In the genomic region with DNA sequence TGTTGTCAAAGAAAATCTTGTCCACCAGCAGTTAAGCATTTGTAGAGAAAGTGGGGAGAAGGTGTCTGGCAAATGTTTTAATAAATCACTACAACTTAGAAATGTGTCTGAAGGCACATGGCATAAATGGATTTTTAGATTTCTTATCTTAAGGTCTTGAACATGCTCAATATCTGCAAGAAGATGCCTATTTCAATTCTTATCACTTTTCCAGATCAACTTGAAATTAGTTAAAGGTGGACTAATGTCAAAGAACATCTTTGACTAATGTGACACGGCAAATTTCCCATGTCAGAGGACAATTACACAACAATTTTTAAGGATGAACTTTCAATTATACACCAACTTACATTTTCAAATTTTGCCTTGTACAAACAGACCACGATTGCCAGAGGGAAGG, we compare ENCODE assay signal across 25 cellular contexts.
A peak's percentile ranks its signal among the peaks of the same experiment; 100 is the strongest.
DNase-seq lines count a peak whose midpoint lies in the region; FAIRE-seq and TF ChIP-seq lines count a peak whose summit lies in the region.
"Had no signal": no experiment of that assay in that cellular context is flagged by ENCODE, and none has a peak within 500 bp of the region (broad histone marks: within the 10 kb centered on the region; RNA-seq: fewer than 3 reads in every experiment).

No MANE protein-coding gene starts in this region.

- CTCF ChIA-PET in SK-N-SH (lab: Yijun Ruan, JAX), result interaction anchor here (1.2 kb wide), 1 partner anchor 13 kb away, joined by 3 read pairs; no protein-coding TSS in a partner anchor

- 46% methylated on average over 2 of the region's 2 CpGs for WGBS in SK-N-SH (ENCODE audit: low lambda C conversion rate)

- peaks cover 0 to 16% of the 10 kb centered on the region in 2 experiments; a peak in 2 of 4 replicates for H3K4me1 ChIP-seq in SK-N-SH (ENCODE audit: control insufficient read depth in 1 of 2, insufficient read depth in 2 of 2, low read depth in 1 of 2, low read length in 1 of 2)
- no peaks in the 10 kb centered on the region for H3K4me1 ChIP-seq in astrocyte (ENCODE audit: insufficient read depth, low read length)
- peaks cover 2 to 38% (median 30%) of the 10 kb centered on the region in 5 donors for H3K4me1 ChIP-seq in subcutaneous abdominal adipose tissue (ENCODE audit: control insufficient read depth in 5 of 5, insufficient read depth in 5 of 5, low read length in 5 of 5)
- H3K4me1 ChIP-seq: BLaER1 had no signal

- no peaks in the 10 kb centered on the region for H3K27me3 Mint-ChIP-seq in astrocyte (ENCODE audit: low read depth, unreplicated experiment)
- H3K27me3 Mint-ChIP-seq: CD4-positive, alpha-beta memory T cell; CD4-positive, CD25-positive, alpha-beta regulatory T cell; CD8-positive, alpha-beta memory T cell had no signal

- no peaks in the 10 kb centered on the region for H3K36me3 Mint-ChIP-seq in astrocyte (ENCODE audit: low read depth, unreplicated experiment)
- H3K36me3 Mint-ChIP-seq: CD14-positive monocyte; CD4-positive, alpha-beta memory T cell; CD4-positive, CD25-positive, alpha-beta regulatory T cell; CD8-positive, alpha-beta memory T cell had no signal

- H3K9me3 Mint-ChIP-seq in astrocyte (ENCODE audit: unreplicated experiment), result no peaks in the 10 kb centered on the region

- H3K79me2 ChIP-seq in SK-N-SH (ENCODE audit: insufficient read depth) (no peaks in the 10 kb centered on the region), astrocyte (ENCODE audit: insufficient read depth, low read length) (no peaks in the 10 kb centered on the region)

- no peaks in the 10 kb centered on the region for H3K9me2 ChIP-seq in SK-N-SH

- TF ChIP-seq CTCF in SK-N-SH (IDR thresholded peaks at IDR 0.05) (no peak), astrocyte (IDR thresholded peaks at IDR 0.05; ENCODE audit: insufficient read depth, low read depth, low read length) (no peak)

- H3K4me2 ChIP-seq in SK-N-SH, result no peak overlapping the region
- H3K4me2 ChIP-seq in astrocyte (ENCODE audit: low read length), result no peak overlapping the region
- H3K4me2 ChIP-seq: BLaER1 had no signal

- H3K36me3 ChIP-seq in SK-N-SH (replicated peaks in 1 of 2; ENCODE audit: control insufficient read depth in 1 of 2, insufficient read depth in 2 of 2, low read length in 1 of 2) (no peaks in the 10 kb centered on the region), astrocyte (ENCODE audit: insufficient read depth, low read length) (no peaks in the 10 kb centered on the region), subcutaneous abdominal adipose tissue (ENCODE audit: control insufficient read depth in 5 of 5, insufficient read depth in 5 of 5, low read length in 5 of 5) (no peaks in the 10 kb centered on the region)
- H3K36me3 ChIP-seq: BE2C, BLaER1 had no signal

- DNase-seq in SK-N-SH (no peak), astrocyte (ENCODE audit: low read depth) (no peak), DMS53 (lab: John Stamatoyannopoulos, UW) (no peak), NOMO-1 treated with dmso at 0.1 percent for 144 hours (lab: John Stamatoyannopoulos, UW; ENCODE audit: unreplicated experiment) (no peak), H4 (ENCODE audit: low spot score) (no peak)
- no peak for DNase-seq in activated T-cell treated with anti-CD3 and anti-CD28 coated beads, Interleukin-2, amount 50 U/mL, for 1 hour
- DNase-seq: 8988T; ACHN; BE2C; C1 segment of cervical spinal cord; CD4-positive, alpha-beta memory T cell; CD4-positive, CD25-positive, alpha-beta regulatory T cell; CD8-positive, alpha-beta memory T cell; COR-L47; DMS 273 treated with DMSO at 0.1 percent for 48 hours; DMS153; DMS79 treated with DMSO at 0.1 percent for 48 hours; GF-D8 had no signal

- H3K9ac ChIP-seq in SK-N-SH (no peak overlapping the region), astrocyte (ENCODE audit: low read length) (no peak overlapping the region), subcutaneous abdominal adipose tissue (ENCODE audit: low read length in 5 of 5) (no peak overlapping the region)
- H3K9ac ChIP-seq: BLaER1 had no signal

- H3K4me1 Mint-ChIP-seq in astrocyte (ENCODE audit: low read depth, unreplicated experiment), result peaks cover 22% of the 10 kb centered on the region
- H3K4me1 Mint-ChIP-seq: CD14-positive monocyte; CD4-positive, alpha-beta memory T cell; CD4-positive, CD25-positive, alpha-beta regulatory T cell; CD8-positive, alpha-beta memory T cell had no signal

- H3K4me3 ChIP-seq in SK-N-SH (ENCODE audit: low read depth in 2 of 2, low read length in 1 of 2) (no peak overlapping the region), astrocyte (ENCODE audit: insufficient read depth, low read depth, low read length) (no peak overlapping the region), subcutaneous abdominal adipose tissue (ENCODE audit: low read depth in 1 of 5, low read length in 5 of 5) (no peak overlapping the region)
- H3K4me3 ChIP-seq: BLaER1 had no signal

- POLR2A ChIA-PET in SK-N-SH (lab: Yijun Ruan, JAX), result no interaction called here

- H3K27ac Mint-ChIP-seq in astrocyte (ENCODE audit: unreplicated experiment), result peak overlapping the region; percentile 28
- H3K27ac Mint-ChIP-seq: CD14-positive monocyte; CD4-positive, CD25-positive, alpha-beta regulatory T cell; CD8-positive, alpha-beta memory T cell had no signal

- no peak for TF ChIP-seq EP300 in SK-N-SH (IDR thresholded peaks at IDR 0.05; ENCODE audit: borderline replicate concordance in 1 of 2, low read depth in 1 of 2, low read length in 1 of 2)

- H3K9me3 ChIP-seq in SK-N-SH (no peaks in the 10 kb centered on the region), astrocyte (ENCODE audit: insufficient read depth, low read depth, low read length) (no peaks in the 10 kb centered on the region), subcutaneous abdominal adipose tissue (ENCODE audit: control insufficient read depth in 5 of 5, low read length in 5 of 5) (no peaks in the 10 kb centered on the region)
- H3K9me3 ChIP-seq: BE2C, BLaER1 had no signal

- H3K27me3 ChIP-seq in SK-N-SH (ENCODE audit: insufficient read depth), result no peaks in the 10 kb centered on the region
- H3K27me3 ChIP-seq in astrocyte (ENCODE audit: insufficient read depth, low read length), result no peaks in the 10 kb centered on the region
- no peaks in the 10 kb centered on the region for H3K27me3 ChIP-seq in subcutaneous abdominal adipose tissue (ENCODE audit: control insufficient read depth in 5 of 5, insufficient read depth in 4 of 5, low read length in 5 of 5)
- H3K27me3 ChIP-seq: BE2C, BLaER1 had no signal

- H3F3A ChIP-seq in SK-N-SH (replicated peaks; ENCODE audit: insufficient read depth), result no peaks in the 10 kb centered on the region

- H3K27ac ChIP-seq in SK-N-SH (ENCODE audit: low read depth in 2 of 2, low read length in 1 of 2) (peak overlapping the region in 1 of 2 experiments; percentile 56; a peak in 2 of 4 replicates), astrocyte (ENCODE audit: low read depth, low read length) (no peak overlapping the region), subcutaneous abdominal adipose tissue (ENCODE audit: low read depth, low read length) (peak overlapping the region; percentile 0)
- H3K27ac ChIP-seq: BLaER1 had no signal

- TF ChIP-seq RAD21 in SK-N-SH (IDR thresholded peaks at IDR 0.05; ENCODE audit: low read length), result no peak

- H2AFZ ChIP-seq in SK-N-SH (ENCODE audit: low read depth) (no peak overlapping the region), astrocyte (ENCODE audit: low read depth, low read length) (no peak overlapping the region)

- H3K4me3 Mint-ChIP-seq in astrocyte (ENCODE audit: unreplicated experiment), result no peak overlapping the region
- H3K4me3 Mint-ChIP-seq: CD14-positive monocyte; CD4-positive, alpha-beta memory T cell; CD4-positive, CD25-positive, alpha-beta regulatory T cell; CD8-positive, alpha-beta memory T cell had no signal

- FAIRE-seq in astrocyte (lab: Jason Lieb, UNC), result no peak
- FAIRE-seq: A204.1, G401.6, GM12891, GM19239 had no signal

- no peaks in the 10 kb centered on the region for H4K20me1 ChIP-seq in SK-N-SH (ENCODE audit: insufficient read depth)
- H4K20me1 ChIP-seq in astrocyte (ENCODE audit: insufficient read depth, low read length), result no peaks in the 10 kb centered on the region
- H4K20me1 ChIP-seq: BLaER1 had no signal

TF ChIP-seq in SK-N-SH, 30 proteins besides CTCF, POLR2A, EP300 and RAD21:
- TF ChIP-seq NFIC (IDR thresholded peaks at IDR 0.05; ENCODE audit: borderline replicate concordance), result no peak
- TF ChIP-seq RXRA (IDR thresholded peaks at IDR 0.05; ENCODE audit: borderline replicate concordance, low read depth), result no peak
- no peak for TF ChIP-seq RCOR1 (IDR thresholded peaks at IDR 0.05; ENCODE audit: low read length)
- no peak for TF ChIP-seq RFX5 (IDR thresholded peaks at IDR 0.05; ENCODE audit: low read length)
- TF ChIP-seq TCF12 (IDR thresholded peaks at IDR 0.05), result 0 out of 2 replicates have a peak, but pooled peaks have one; percentile 3
- TF ChIP-seq SMC3 (IDR thresholded peaks at IDR 0.05; ENCODE audit: low read depth, low read length), result no peak
- TF ChIP-seq GATA2 (CRISPR knock-in tag; IDR thresholded peaks at IDR 0.05), result no peak
- no peak for TF ChIP-seq EZH2phosphoT487 (IDR thresholded peaks at IDR 0.05; ENCODE audit: borderline replicate concordance, low read depth)
- no peak for TF ChIP-seq SIN3A (IDR thresholded peaks at IDR 0.05; ENCODE audit: borderline replicate concordance, low read depth, low read length)
